ENCODE assay signal across 14 cellular contexts in the genomic region with DNA sequence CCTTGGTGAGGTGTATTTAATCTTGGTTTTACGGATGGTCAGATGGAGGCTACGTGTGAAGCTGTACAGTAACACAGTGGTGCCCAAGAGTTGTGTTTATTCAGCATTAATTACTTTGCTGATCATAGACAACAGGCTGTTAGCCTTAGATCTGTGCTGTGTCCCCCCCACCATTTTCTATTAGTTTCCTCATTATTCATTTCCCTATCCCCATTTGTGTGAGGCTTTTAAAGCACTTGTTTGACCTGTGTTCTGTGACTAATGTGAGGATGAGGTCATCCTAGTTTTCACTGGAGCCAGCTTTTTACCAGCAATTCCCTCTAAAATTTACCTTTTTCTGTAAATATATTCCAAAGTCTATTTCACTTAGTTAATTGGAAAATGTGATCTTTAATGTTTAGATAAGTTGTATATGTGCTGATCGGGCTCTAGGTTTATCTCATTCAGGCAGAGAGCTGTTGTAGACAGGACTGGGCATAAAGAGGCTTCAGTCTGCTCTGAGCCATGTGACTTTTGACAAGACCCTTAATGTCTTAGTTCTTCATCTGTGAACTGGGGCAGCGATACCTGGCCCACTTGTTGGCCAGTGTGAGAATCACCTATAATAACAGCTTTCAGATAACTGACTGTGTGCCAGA. TPM values are rescaled to one million over a fixed set of nuclear protein-coding genes. Genes with fewer than 3 reads are reported as not detected.
DNase-seq lines count a peak whose midpoint lies in the region; ATAC-seq, FAIRE-seq and TF ChIP-seq lines count a peak whose summit lies in the region.
"Had no signal": no experiment of that assay in that cellular context is flagged by ENCODE, and none has a peak within 500 bp of the region (broad histone marks: within the 10 kb centered on the region; RNA-seq: fewer than 3 reads in every experiment).

No MANE protein-coding gene starts in this region.

- H3K4me1 ChIP-seq in CD8-positive, alpha-beta T cell (ENCODE audit: insufficient read depth, low read length), result peaks cover 48% of the 10 kb centered on the region
- peaks cover 12 to 28% of the 10 kb centered on the region in 2 donors for H3K4me1 ChIP-seq in muscle layer of duodenum (ENCODE audit: control insufficient read depth in 1 of 2, insufficient read depth in 2 of 2, low read length in 2 of 2)

- no peak for TF ChIP-seq CTCF in CD8-positive, alpha-beta T cell (IDR thresholded peaks at IDR 0.05)
- no peak for TF ChIP-seq CTCF in bronchial epithelial cell (IDR thresholded peaks at IDR 0.05; ENCODE audit: insufficient read depth, low read length, severe bottlenecking)

- peaks cover 70% of the 10 kb centered on the region for H3K36me3 Mint-ChIP-seq in CD8-positive, alpha-beta T cell

- peaks cover 72% of the 10 kb centered on the region for H3K4me1 Mint-ChIP-seq in CD8-positive, alpha-beta T cell (ENCODE audit: low read depth)

- peaks cover 14% of the 10 kb centered on the region for H3K36me3 ChIP-seq in CD8-positive, alpha-beta T cell (ENCODE audit: insufficient read depth, low read length)
- H3K36me3 ChIP-seq in bronchial epithelial cell (ENCODE audit: control insufficient read depth, insufficient read depth, low read length) (no peaks in the 10 kb centered on the region), muscle layer of duodenum (ENCODE audit: control insufficient read depth in 1 of 2, insufficient read depth in 2 of 2, low read length in 2 of 2) (peaks cover 11 to 23% of the 10 kb centered on the region in 2 donors)

- DNase-seq in CD8-positive, alpha-beta T cell, result no peak
- DNase-seq in HT1080 (ENCODE audit: low read depth), result peak; percentile 33
- peak; percentile 53 for DNase-seq in bronchial epithelial cell (ENCODE audit: low read depth)
- no peak for DNase-seq in NCI-H1048 (lab: John Stamatoyannopoulos, UW)
- no peak for DNase-seq in NCI-H226
- DNase-seq in SKM-1 (lab: John Stamatoyannopoulos, UW; ENCODE audit: unreplicated experiment), result no peak
- DNase-seq: COR-L47; hypothalamus; NCI-H526 treated with DMSO at 0.1 percent for 48 hours; stimulated activated CD4-positive, alpha-beta T cell treated with anti-CD3 and anti-CD28 coated beads, Interleukin-2, amount 100 ng/mL, for 48 hours had no signal

- H3K9me3 ChIP-seq in CD8-positive, alpha-beta T cell (ENCODE audit: low read length), result no peaks in the 10 kb centered on the region
- H3K9me3 ChIP-seq in muscle layer of duodenum (ENCODE audit: control insufficient read depth in 1 of 2, low read length in 2 of 2), result no peaks in the 10 kb centered on the region

- POLR2A ChIA-PET in CD8-positive, alpha-beta T cell (lab: Charles Lee), result interaction anchor here (0.6 to 1.0 kb wide), 2 partner anchors 23 to 989 kb away, joined by 3 read pairs; no protein-coding TSS in a partner anchor

- H3K27ac ChIP-seq in CD8-positive, alpha-beta T cell (ENCODE audit: low read depth, low read length), result no peak overlapping the region
- peak overlapping the region; percentile 33 for H3K27ac ChIP-seq in muscle layer of duodenum (ENCODE audit: low read length)

- H3K27me3 ChIP-seq in CD8-positive, alpha-beta T cell (ENCODE audit: insufficient read depth, low read length), result no peaks in the 10 kb centered on the region
- H3K27me3 ChIP-seq in bronchial epithelial cell (ENCODE audit: control insufficient read depth, insufficient read depth, low read length) (no peaks in the 10 kb centered on the region), muscle layer of duodenum (ENCODE audit: low read depth, low read length) (no peaks in the 10 kb centered on the region)

- no peak overlapping the region for H3K4me3 ChIP-seq in CD8-positive, alpha-beta T cell (ENCODE audit: low read depth, low read length)
- no peak overlapping the region for H3K4me3 ChIP-seq in bronchial epithelial cell (ENCODE audit: low read depth, low read length)
- H3K4me3 ChIP-seq in muscle layer of duodenum (ENCODE audit: low read depth in 1 of 2, low read length in 2 of 2), result no peak overlapping the region

- H3K4me3 Mint-ChIP-seq in CD8-positive, alpha-beta T cell, result no peak overlapping the region
- H3K4me3 Mint-ChIP-seq: T-helper 1 cell treated with Interleukin-12 subunit alpha and Interleukin-12 subunit beta and Interleukin-4 antibody, amounts not matched to agents 30 μg/mL and 1 μg/mL, for 36 hours had no signal

- no peaks in the 10 kb centered on the region for H3K27me3 Mint-ChIP-seq in CD8-positive, alpha-beta T cell (ENCODE audit: low read depth)

- H3K9me3 Mint-ChIP-seq in CD8-positive, alpha-beta T cell, result no peaks in the 10 kb centered on the region
- H3K9me3 Mint-ChIP-seq: T-helper 1 cell treated with Interleukin-12 subunit alpha and Interleukin-12 subunit beta and Interleukin-4 antibody, amounts not matched to agents 30 μg/mL and 1 μg/mL, for 36 hours had no signal

- FAIRE-seq in bronchial epithelial cell (lab: Jason Lieb, UNC), result no peak
- FAIRE-seq: colon had no signal

- CTCF ChIA-PET in CD8-positive, alpha-beta T cell (lab: Charles Lee), result interaction anchor here (1.3 kb wide), 1 partner anchor 50 kb away, joined by 3 read pairs; no protein-coding TSS in a partner anchor

- H3K27ac Mint-ChIP-seq in CD8-positive, alpha-beta T cell, result peak overlapping the region; percentile 76
- H3K27ac Mint-ChIP-seq: T-helper 1 cell treated with Interleukin-12 subunit alpha and Interleukin-12 subunit beta and Interleukin-4 antibody, amounts not matched to agents 30 μg/mL and 1 μg/mL, for 36 hours had no signal

- ATAC-seq in CD8-positive, alpha-beta T cell, result no peak
- ATAC-seq in HG02970 (IDR thresholded peaks at IDR 0.05; ENCODE audit: low FRiP score, unreplicated experiment), result no peak

- intact Hi-C loops in CD8-positive, alpha-beta T cell (cut with DNase I, micrococcal nuclease), result no loop called here

RNA-seq across cellular contexts. Expression of gene MAPRE1, which starts 8.4 kb away (rescaled TPM):
- 100 to 1,000 TPM; 144 to 148 TPM for total RNA-seq in CD8-positive, alpha-beta T cell
- 114 and 137 TPM in 2 replicates for total RNA-seq in HT1080 (2014; rRNA removed; shearing (Covaris generic))
- 127 and 128 TPM in 2 replicates for polyA plus RNA-seq in HT1080 (2015; cell fraction: cytosol; rRNA removed)
- 90.5 and 100.0 TPM in 2 replicates for polyA plus RNA-seq in HT1080 (2015; cell fraction: nucleus; rRNA removed)
- 68.5 and 84.2 TPM in 2 replicates for total RNA-seq in bronchial epithelial cell

RNA-seq across cellular contexts. Expression of gene EFCAB8, which starts 30.6 kb away (rescaled TPM):
- under 1 TPM; 0.75 to 0.92 TPM for total RNA-seq in CD8-positive, alpha-beta T cell
- total RNA-seq in HT1080 (2014; rRNA removed; shearing (Covaris generic)), result not detected in 2 replicates
- polyA plus RNA-seq in HT1080 (2015; cell fraction: cytosol; rRNA removed), result not detected in 2 replicates
- polyA plus RNA-seq in HT1080 (2015; cell fraction: nucleus; rRNA removed), result 0.10 TPM in 1 of 2 replicates, not detected in the other
- under 0.01 and 0.38 TPM in 2 replicates for total RNA-seq in bronchial epithelial cell

Comparison
In these comparisons a context has a peak if more than half of its experiments do, and no peak if none do; other contexts are left out.
1. DNase-seq: peak in HT1080 (single experiment) and bronchial epithelial cell (single experiment); none in CD8-positive, alpha-beta T cell (0 of 7), NCI-H1048 (single experiment), NCI-H226 (single experiment) and SKM-1 (single experiment).